In the genomic region with DNA sequence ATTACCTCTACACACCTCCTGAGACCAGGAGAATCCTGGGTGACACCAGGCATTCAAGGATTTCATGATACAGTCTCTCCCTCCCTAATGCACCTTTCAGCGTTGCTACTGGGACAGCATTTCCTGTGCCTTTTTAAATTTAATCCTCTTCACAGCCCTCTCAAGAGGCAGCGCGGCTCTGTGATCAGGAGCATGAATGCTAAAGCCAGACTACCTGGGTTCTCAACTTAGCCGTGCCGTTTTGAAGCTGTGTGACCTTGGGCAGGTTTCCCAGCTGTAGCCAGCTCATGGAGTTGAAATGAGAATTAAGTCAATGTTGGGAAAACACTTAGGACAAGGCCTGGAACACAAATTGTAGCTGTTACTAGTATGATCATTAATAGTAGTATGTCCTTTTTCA, we compare ENCODE assay signal across 23 cellular contexts.
"Had no signal": no experiment of that assay in that cellular context is flagged by ENCODE, and none has a peak within 500 bp of the region (broad histone marks: within the 10 kb centered on the region; RNA-seq: fewer than 3 reads in every experiment).

No MANE protein-coding gene starts in this region.

- H3K4me3 ChIP-seq: dorsolateral prefrontal cortex, lower lobe of right lung, prostate gland, right atrium auricular region, suprapubic skin had no signal

- DNase-seq: activated CD4-positive, alpha-beta T cell treated with anti-CD3 and anti-CD28 coated beads for 4 hours; activated CD8-positive, alpha-beta T cell treated with anti-CD3 and anti-CD28 coated beads for 36 hours; activated naive CD4-positive, alpha-beta T cell; activated T-cell treated with anti-CD3 and anti-CD28 coated beads, Interleukin-2, amount 50 U/mL, for 1 hour; anterior cingulate cortex; brain microvascular endothelial cell; central memory CD4-positive, alpha-beta T cell; dorsolateral prefrontal cortex; erythroblast; foreskin melanocyte; islet precursor cell; left colon; lower lobe of right lung; stimulated activated CD4-positive, alpha-beta T cell treated with anti-CD3 and anti-CD28 coated beads, Interleukin-12 subunit alpha, Interleukin-12 subunit beta, amount 100 ng/mL, for 4 hours; stimulated activated CD4-positive, alpha-beta T cell treated with anti-CD3 and anti-CD28 coated beads, Interleukin-2, amount 100 ng/mL, for 24 hours; stimulated activated naive CD8-positive, alpha-beta T cell treated with anti-CD3 and anti-CD28 coated beads, Interleukin-15, amount 100 ng/mL, for 72 hours; trophoblast cell had no signal

- H3K9me3 ChIP-seq: lower lobe of right lung, prostate gland, right atrium auricular region, suprapubic skin had no signal

- H3K27me3 Mint-ChIP-seq: activated CD8-positive, alpha-beta T cell treated with anti-CD3 and anti-CD28 coated beads for 36 hours; activated T-helper 17 cell treated with anti-CD3 and anti-CD28 coated beads, Interleukin-2, amount 50 U/mL, for 72 hours; natural killer cell treated with Interleukin-12 subunit alpha and Interleukin-12 subunit beta and Interleukin-15 and Interleukin-18, amount 100 ng/mL, for 72 hours; stimulated activated naive CD8-positive, alpha-beta T cell treated with anti-CD3 and anti-CD28 coated beads, Interleukin-15, amount 100 ng/mL, for 72 hours had no signal

- ATAC-seq: activated CD8-positive, alpha-beta T cell treated with anti-CD3 and anti-CD28 coated beads for 36 hours; activated T-helper 17 cell treated with anti-CD3 and anti-CD28 coated beads, Interleukin-2, amount 50 U/mL, for 72 hours; left colon; lower lobe of right lung; natural killer cell treated with Interleukin-12 subunit alpha and Interleukin-12 subunit beta and Interleukin-15 and Interleukin-18, amount 100 ng/mL, for 72 hours; stimulated activated naive CD8-positive, alpha-beta T cell treated with anti-CD3 and anti-CD28 coated beads, Interleukin-15, amount 100 ng/mL, for 72 hours; WTC11 had no signal

- H3K4me3 Mint-ChIP-seq: activated CD8-positive, alpha-beta T cell treated with anti-CD3 and anti-CD28 coated beads for 36 hours; activated T-helper 17 cell treated with anti-CD3 and anti-CD28 coated beads, Interleukin-2, amount 50 U/mL, for 72 hours; natural killer cell treated with Interleukin-12 subunit alpha and Interleukin-12 subunit beta and Interleukin-15 and Interleukin-18, amount 100 ng/mL, for 72 hours; stimulated activated naive CD8-positive, alpha-beta T cell treated with anti-CD3 and anti-CD28 coated beads, Interleukin-15, amount 100 ng/mL, for 72 hours; WTC11 had no signal

- H3K27me3 ChIP-seq: brain microvascular endothelial cell, right atrium auricular region, suprapubic skin had no signal

- H3K4me1 ChIP-seq: lower lobe of right lung, right atrium auricular region had no signal

- H3K36me3 Mint-ChIP-seq: natural killer cell treated with Interleukin-12 subunit alpha and Interleukin-12 subunit beta and Interleukin-15 and Interleukin-18, amount 100 ng/mL, for 72 hours; WTC11 had no signal

- H3K27ac ChIP-seq: brain microvascular endothelial cell, dorsolateral prefrontal cortex, lower lobe of right lung, prostate gland, right atrium auricular region, suprapubic skin had no signal

- H3K9me3 Mint-ChIP-seq: activated CD8-positive, alpha-beta T cell treated with anti-CD3 and anti-CD28 coated beads for 36 hours; activated T-helper 17 cell treated with anti-CD3 and anti-CD28 coated beads, Interleukin-2, amount 50 U/mL, for 72 hours; natural killer cell treated with Interleukin-12 subunit alpha and Interleukin-12 subunit beta and Interleukin-15 and Interleukin-18, amount 100 ng/mL, for 72 hours; stimulated activated naive CD8-positive, alpha-beta T cell treated with anti-CD3 and anti-CD28 coated beads, Interleukin-15, amount 100 ng/mL, for 72 hours; WTC11 had no signal

- H3K27ac Mint-ChIP-seq: activated CD8-positive, alpha-beta T cell treated with anti-CD3 and anti-CD28 coated beads for 36 hours; activated T-helper 17 cell treated with anti-CD3 and anti-CD28 coated beads, Interleukin-2, amount 50 U/mL, for 72 hours; WTC11 had no signal

- H3K36me3 ChIP-seq: brain microvascular endothelial cell, lower lobe of right lung, prostate gland, right atrium auricular region, suprapubic skin had no signal
